Comparison of ENCODE assay signal across 26 cellular contexts in genomic region chr16:26169451-26169850, GRCh38.
"Had no signal": no experiment of that assay in that cellular context is flagged by ENCODE, and none has a peak within 500 bp of the region (broad histone marks: within the 10 kb centered on the region; RNA-seq: fewer than 3 reads in every experiment).

No MANE protein-coding gene starts in this region.

- H3K36me3 Mint-ChIP-seq: activated naive CD8-positive, alpha-beta T cell had no signal

- H3K27me3 ChIP-seq: brain microvascular endothelial cell, esophagus squamous epithelium, gastroesophageal sphincter had no signal

- ATAC-seq: activated CD4-positive, alpha-beta T cell treated with anti-CD3 and anti-CD28 coated beads for 36 hours; activated T-cell treated with anti-CD3 and anti-CD28 coated beads, Interleukin-2, amount 50 U/mL, for 4 hours; activated T-helper 17 cell treated with anti-CD3 and anti-CD28 coated beads, Interleukin-2, amount 50 U/mL, for 72 hours; effector memory CD8-positive, alpha-beta T cell; gastroesophageal sphincter had no signal

- H3K4me1 Mint-ChIP-seq: activated CD4-positive, alpha-beta memory T cell treated with anti-CD3 and anti-CD28 coated beads, Interleukin-2, amount 10 ng/mL, durations not matched to agents 7 days and 5 days; activated CD4-positive, alpha-beta T cell treated with anti-CD3 and anti-CD28 coated beads for 36 hours; activated CD4-positive, alpha-beta T cell treated with anti-CD3 and anti-CD28 coated beads, Interleukin-2, amount 10 ng/mL, durations not matched to agents 7 days and 5 days; activated T-helper 17 cell treated with anti-CD3 and anti-CD28 coated beads, Interleukin-2, amount 50 U/mL, for 72 hours; central memory CD8-positive, alpha-beta T cell had no signal

- H3K27ac Mint-ChIP-seq: activated CD4-positive, alpha-beta memory T cell treated with anti-CD3 and anti-CD28 coated beads, Interleukin-2, amount 10 ng/mL, durations not matched to agents 7 days and 5 days; activated CD4-positive, alpha-beta T cell treated with anti-CD3 and anti-CD28 coated beads for 36 hours; activated CD4-positive, alpha-beta T cell treated with anti-CD3 and anti-CD28 coated beads, Interleukin-2, amount 10 ng/mL, durations not matched to agents 7 days and 5 days; activated naive CD8-positive, alpha-beta T cell; activated T-helper 17 cell treated with anti-CD3 and anti-CD28 coated beads, Interleukin-2, amount 50 U/mL, for 72 hours; effector memory CD8-positive, alpha-beta T cell had no signal

- H3K9me3 ChIP-seq: esophagus squamous epithelium, gastroesophageal sphincter had no signal

- H3K4me3 Mint-ChIP-seq: activated CD4-positive, alpha-beta memory T cell treated with anti-CD3 and anti-CD28 coated beads, Interleukin-2, amount 10 ng/mL, durations not matched to agents 7 days and 5 days; activated CD4-positive, alpha-beta T cell treated with anti-CD3 and anti-CD28 coated beads for 36 hours; activated CD4-positive, alpha-beta T cell treated with anti-CD3 and anti-CD28 coated beads, Interleukin-2, amount 10 ng/mL, durations not matched to agents 7 days and 5 days; activated naive CD8-positive, alpha-beta T cell; activated T-cell treated with anti-CD3 and anti-CD28 coated beads, Interleukin-2, amount 50 U/mL, for 4 hours; activated T-helper 17 cell treated with anti-CD3 and anti-CD28 coated beads, Interleukin-2, amount 50 U/mL, for 72 hours; central memory CD8-positive, alpha-beta T cell; effector memory CD8-positive, alpha-beta T cell had no signal

- H3K4me1 ChIP-seq: esophagus squamous epithelium, gastroesophageal sphincter had no signal

- H3K9me3 Mint-ChIP-seq: activated CD4-positive, alpha-beta memory T cell treated with anti-CD3 and anti-CD28 coated beads, Interleukin-2, amount 10 ng/mL, durations not matched to agents 7 days and 5 days; activated CD4-positive, alpha-beta T cell treated with anti-CD3 and anti-CD28 coated beads, Interleukin-2, amount 10 ng/mL, durations not matched to agents 7 days and 5 days; central memory CD8-positive, alpha-beta T cell had no signal

- DNase-seq: activated CD4-positive, alpha-beta memory T cell treated with anti-CD3 and anti-CD28 coated beads, Interleukin-2, amount 10 ng/mL, durations not matched to agents 7 days and 5 days; activated CD4-positive, alpha-beta T cell treated with anti-CD3 and anti-CD28 coated beads for 36 hours; activated CD4-positive, alpha-beta T cell treated with anti-CD3 and anti-CD28 coated beads, Interleukin-2, amount 10 ng/mL, durations not matched to agents 7 days and 5 days; activated CD4-positive, alpha-beta T cell treated with anti-CD3 and anti-CD28 coated beads, Interleukin-2, amount 50 U/mL, for 4 hours; activated CD4-positive, CD25-positive, alpha-beta regulatory T cell; activated CD4-positive, CD25-positive, alpha-beta regulatory T cell treated with anti-CD3 and anti-CD28 coated beads, Interleukin-2, amount 50 U/mL, for 72 hours; activated effector memory CD4-positive, alpha-beta T cell treated with Interleukin-2 at 50 U/mL for 16 hours; activated gamma-delta T cell treated with Interleukin-2 at 50 U/mL for 16 hours; activated naive CD4-positive, alpha-beta T cell treated with anti-CD3 and anti-CD28 coated beads, Interleukin-2, amount 50 U/mL, for 16 hours; activated naive CD4-positive, alpha-beta T cell treated with Interleukin-2 at 50 U/mL for 16 hours; activated T-cell treated with anti-CD3 and anti-CD28 coated beads, Interleukin-2, amount 50 U/mL, for 4 hours; amniotic stem cell; brain microvascular endothelial cell; cortex of kidney; dermis blood vessel endothelial cell; effector CD4-positive, alpha-beta T cell; effector memory CD8-positive, alpha-beta T cell; erythroblast; esophagus squamous epithelium; foreskin melanocyte; T-helper 1 cell; T-helper 2 cell had no signal

- H3K27ac ChIP-seq: brain microvascular endothelial cell, esophagus squamous epithelium, gastroesophageal sphincter had no signal

- H3K27me3 Mint-ChIP-seq: activated CD4-positive, alpha-beta memory T cell treated with anti-CD3 and anti-CD28 coated beads, Interleukin-2, amount 10 ng/mL, durations not matched to agents 7 days and 5 days had no signal
